10 cellular contexts compared by ENCODE assay signal in the genomic region with DNA sequence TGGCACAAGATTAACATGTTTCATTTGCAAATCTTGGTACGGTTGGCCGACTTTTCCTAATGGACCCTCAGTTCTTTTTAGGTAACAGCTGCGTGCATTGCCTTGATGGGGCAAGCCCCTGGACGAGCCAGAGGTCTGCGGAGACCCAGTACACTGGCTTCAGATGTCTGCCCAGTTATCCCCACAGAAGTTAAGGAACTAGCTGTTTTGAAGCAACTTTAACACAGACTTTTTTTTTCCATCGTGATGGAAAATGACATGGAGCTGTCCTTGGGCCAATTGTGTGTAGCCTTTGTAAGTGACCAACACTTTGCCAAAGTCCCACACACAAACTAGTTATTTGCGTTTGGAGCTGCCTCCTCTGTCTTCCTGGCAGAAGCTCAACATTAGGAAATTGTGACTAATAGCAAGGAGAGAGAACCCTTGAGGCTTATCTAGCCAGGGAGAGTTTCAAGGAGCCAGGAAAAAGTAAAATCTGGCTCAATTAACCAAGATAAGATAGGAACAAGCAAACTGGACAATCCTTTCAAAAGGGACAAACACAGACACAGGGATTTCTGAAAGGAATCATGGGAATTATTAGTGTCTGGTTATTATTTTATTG.
DNase-seq lines count a peak whose midpoint lies in the region; ATAC-seq and TF ChIP-seq lines count a peak whose summit lies in the region.
"Had no signal": no experiment of that assay in that cellular context is flagged by ENCODE, and none has a peak within 500 bp of the region (broad histone marks: within the 10 kb centered on the region; RNA-seq: fewer than 3 reads in every experiment).

No MANE protein-coding gene starts in this region.

- no peaks in the 10 kb centered on the region for H3K9me3 ChIP-seq in esophagus muscularis mucosa
- H3K9me3 ChIP-seq in lung (ENCODE audit: control insufficient read depth in 2 of 2, insufficient read depth in 1 of 2, low read length in 1 of 2) = no peaks in the 10 kb centered on the region

- no peak for TF ChIP-seq POLR2A in esophagus muscularis mucosa (IDR thresholded peaks at IDR 0.05; ENCODE audit: low read depth)

- H3K4me3 ChIP-seq in ACC112 (ENCODE audit: low read depth, low read length) (no peak overlapping the region), esophagus muscularis mucosa (no peak overlapping the region), lung (no peak overlapping the region)

- H3K27ac ChIP-seq in ACC112 (ENCODE audit: low read depth, low read length) = peak overlapping the region; percentile 96; the same call in 1 of the 2 replicates
- H3K27ac ChIP-seq in esophagus muscularis mucosa (replicated peaks in 1 of 4) = no peak overlapping the region
- no peak overlapping the region for H3K27ac ChIP-seq in lung (ENCODE audit: low read depth in 1 of 2, low read length in 1 of 2)

- intact Hi-C loops in esophagus muscularis mucosa (cut with DNase I) = no loop called here

- no peak for TF ChIP-seq EP300 in esophagus muscularis mucosa (IDR thresholded peaks at IDR 0.05)

- WGBS in esophagus muscularis mucosa = 83% methylated on average over 7 of the region's 7 CpGs
- WGBS in lung, 2 donors = 66 to 87% methylated on average over 7 of the region's 7 CpGs

- peak overlapping the region; percentile 1 for H2AFZ ChIP-seq in ACC112 (ENCODE audit: low read length, unreplicated experiment)

- H3K4me1 ChIP-seq in ACC112 (ENCODE audit: control insufficient read depth, insufficient read depth, low read length, unreplicated experiment) (peaks cover 46% of the 10 kb centered on the region), esophagus muscularis mucosa (peaks cover 11 to 25% (median 14%) of the 10 kb centered on the region in 4 donors), lung (ENCODE audit: control insufficient read depth in 2 of 2, insufficient read depth in 2 of 2, low read length in 2 of 2) (peaks cover 0 to 8% of the 10 kb centered on the region in 2 donors)

- no peaks in the 10 kb centered on the region for H3K27me3 ChIP-seq in ACC112 (ENCODE audit: insufficient read depth, low read length)
- no peaks in the 10 kb centered on the region for H3K27me3 ChIP-seq in esophagus muscularis mucosa
- no peaks in the 10 kb centered on the region for H3K27me3 ChIP-seq in lung (ENCODE audit: control insufficient read depth, insufficient read depth)

- H3K36me3 ChIP-seq in ACC112 (ENCODE audit: insufficient read depth, low read length) (no peaks in the 10 kb centered on the region), esophagus muscularis mucosa (no peaks in the 10 kb centered on the region), lung (ENCODE audit: control insufficient read depth in 2 of 2, insufficient read depth in 2 of 2, low read length in 2 of 2) (no peaks in the 10 kb centered on the region)

- DNase-seq in M059J (ENCODE audit: low read depth) (peak; percentile 85), esophagus muscularis mucosa (ENCODE audit: extremely low spot score) (peak; percentile 83), lung (ENCODE audit: low spot score) (no peak), HUDEP-2 (lab: John Stamatoyannopoulos, UW; ENCODE audit: unreplicated experiment in 76 of 76) (no peak), NCI-H446 (lab: John Stamatoyannopoulos, UW) (no peak)
- DNase-seq in activated T-cell treated with anti-CD3 and anti-CD28 coated beads, Interleukin-2, amount 50 U/mL, for 1 hour = no peak
- DNase-seq: AML-193, natural killer cell had no signal

- H3K79me2 ChIP-seq in ACC112 (ENCODE audit: control insufficient read depth, insufficient read depth, low read length, unreplicated experiment) = no peaks in the 10 kb centered on the region

- ATAC-seq in lung (ENCODE audit: insufficient read depth, low FRiP score) = peak; percentile 51
- ATAC-seq in HG03045 (IDR thresholded peaks at IDR 0.05; ENCODE audit: unreplicated experiment) = no peak
- ATAC-seq: natural killer cell had no signal

- TF ChIP-seq CTCF in esophagus muscularis mucosa (IDR thresholded peaks at IDR 0.05) (no peak), lung (IDR thresholded peaks at IDR 0.05; ENCODE audit: control extremely low read depth, extremely low read depth) (no peak)

Comparison
In these comparisons a context has a peak if more than half of its experiments do, and no peak if none do; other contexts are left out.
1. DNase-seq: peak in M059J (single experiment) and esophagus muscularis mucosa (single experiment); none in lung (single experiment), HUDEP-2 (0 of 76), NCI-H446 (0 of 2) and activated T-cell treated with anti-CD3 and anti-CD28 coated beads, Interleukin-2, amount 50 U/mL, for 1 hour (single experiment).